ENCODE assay signal across 21 cellular contexts in genomic region chr3:61629442-61629841, GRCh38.
"Had no signal": no experiment of that assay in that cellular context is flagged by ENCODE, and none has a peak within 500 bp of the region (broad histone marks: within the 10 kb centered on the region; RNA-seq: fewer than 3 reads in every experiment).

No MANE protein-coding gene starts in this region.

- FAIRE-seq: endometrium, urothelium cell line had no signal

- H3K27ac ChIP-seq: body of pancreas, cardiac muscle cell, tibial artery had no signal

- ATAC-seq: activated T-cell treated with anti-CD3 and anti-CD28 coated beads, Interleukin-2, amount 50 U/mL, for 72 hours; body of pancreas; left lobe of liver; natural killer cell; stimulated activated naive CD8-positive, alpha-beta T cell treated with anti-CD3 and anti-CD28 coated beads, Interleukin-15, Interleukin-2, amounts not matched to agents 100 U/mL and 50 U/mL, for 24 hours had no signal

- H3K36me3 ChIP-seq: cardiac muscle cell had no signal

- H3K9me3 ChIP-seq: body of pancreas, tibial artery had no signal

- H3K27me3 ChIP-seq: body of pancreas, cardiac muscle cell, tibial artery had no signal

- DNase-seq: activated CD4-positive, alpha-beta memory T cell treated with anti-CD3 and anti-CD28 coated beads for 36 hours; activated CD4-positive, alpha-beta T cell treated with anti-CD3 and anti-CD28 coated beads for 48 hours; activated effector memory CD4-positive, alpha-beta T cell treated with Interleukin-2 at 50 U/mL for 16 hours; activated naive CD4-positive, alpha-beta T cell treated with anti-CD3 and anti-CD28 coated beads for 36 hours; activated naive CD8-positive, alpha-beta T cell treated with anti-CD3 and anti-CD28 coated beads, Interleukin-2, amount 10 ng/mL, durations not matched to agents 7 days and 5 days; activated T-cell treated with anti-CD3 and anti-CD28 coated beads, Interleukin-2, amount 50 U/mL, for 72 hours; amygdala; body of pancreas; foreskin fibroblast; midbrain; natural killer cell; retina; stimulated activated CD4-positive, alpha-beta T cell treated with anti-CD3 and anti-CD28 coated beads, Interleukin-4, amount 100 ng/mL, for 4 hours; stimulated activated naive CD8-positive, alpha-beta T cell treated with anti-CD3 and anti-CD28 coated beads, Interleukin-15, Interleukin-2, amounts not matched to agents 100 U/mL and 50 U/mL, for 24 hours; T-helper 2 cell; tibial artery had no signal

- H3K4me3 ChIP-seq: body of pancreas, cardiac muscle cell, lung, tibial artery had no signal
